Comparison of ENCODE assay signal across 13 cellular contexts in the genomic region with DNA sequence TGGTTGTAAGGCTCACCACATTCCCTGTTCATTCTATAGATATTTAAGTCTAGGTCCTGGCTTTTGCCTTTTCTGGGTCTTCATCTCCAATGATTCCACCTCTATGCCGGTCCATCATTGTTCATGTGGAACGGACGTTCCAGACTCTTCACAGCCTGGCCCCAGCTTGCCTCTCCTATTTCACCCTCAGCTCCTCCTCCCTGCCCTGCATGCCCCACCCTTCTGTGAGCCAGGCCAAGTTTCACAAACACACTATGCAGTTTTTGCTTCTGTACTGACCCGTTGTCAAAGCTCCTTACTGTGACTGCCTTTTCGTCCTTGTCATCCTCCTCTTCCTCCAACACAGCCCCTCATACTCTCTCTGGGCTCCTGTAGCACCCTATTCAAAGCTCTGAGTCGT. TPM values are rescaled to one million over a fixed set of nuclear protein-coding genes. Genes with fewer than 3 reads are reported as not detected.
A peak's percentile ranks its signal among the peaks of the same experiment; 100 is the strongest.
DNase-seq lines count a peak whose midpoint lies in the region; ATAC-seq, FAIRE-seq and TF ChIP-seq lines count a peak whose summit lies in the region.
"Had no signal": no experiment of that assay in that cellular context is flagged by ENCODE, and none has a peak within 500 bp of the region (broad histone marks: within the 10 kb centered on the region; RNA-seq: fewer than 3 reads in every experiment).

No MANE protein-coding gene starts in this region.

- no peaks in the 10 kb centered on the region for H3K4me1 ChIP-seq in pancreas
- H3K4me1 ChIP-seq in esophagus squamous epithelium, result peaks cover 0 to 9% (median 5%) of the 10 kb centered on the region in 3 donors
- H3K4me1 ChIP-seq: spleen had no signal

- H3K9me3 ChIP-seq in pancreas (no peaks in the 10 kb centered on the region), esophagus squamous epithelium (peaks cover 0 to 9% (median 0%) of the 10 kb centered on the region in 3 donors)

- H3K4me3 ChIP-seq in fibroblast of villous mesenchyme (ENCODE audit: low read depth, low read length) (no peak overlapping the region), pancreas (no peak overlapping the region), esophagus squamous epithelium (no peak overlapping the region)
- H3K4me3 ChIP-seq: spleen had no signal

- no peak for FAIRE-seq in pancreas (lab: Jason Lieb, UNC)

- no peak for TF ChIP-seq CTCF in fibroblast of villous mesenchyme (IDR thresholded peaks at IDR 0.05; ENCODE audit: insufficient read depth, low read depth, low read length)
- TF ChIP-seq CTCF in pancreas (IDR thresholded peaks at IDR 0.05), result no peak
- TF ChIP-seq CTCF in GM10266 (IDR thresholded peaks at IDR 0.05; ENCODE audit: control insufficient read depth, insufficient read depth, low read depth, missing control alignments), result no peak
- no peak for TF ChIP-seq CTCF in esophagus squamous epithelium (IDR thresholded peaks at IDR 0.05)

- WGBS in pancreas, 2 donors, result 4 to 7% methylated on average over 6 of the region's 6 CpGs
- 17 to 23% methylated on average over 6 of the region's 6 CpGs for WGBS in esophagus squamous epithelium, 2 donors

- DNase-seq in H4 (ENCODE audit: low spot score), result peak; percentile 13
- peak; percentile 48 for DNase-seq in RPMI7951 (ENCODE audit: low read depth)
- peak; percentile 56 for DNase-seq in fibroblast of villous mesenchyme (ENCODE audit: low read depth)
- peak in 4 of 6 donors; percentile 7 to 27 (median 26) for DNase-seq in pancreas
- DNase-seq in GM10266 (ENCODE audit: extremely low spot score), result no peak
- DNase-seq in esophagus squamous epithelium (lab: John Stamatoyannopoulos, UW), result no peak
- no peak for DNase-seq in activated T-cell treated with anti-CD3 and anti-CD28 coated beads for 4 hours
- no peak for DNase-seq in nucleus accumbens (lab: John Stamatoyannopoulos, UW)
- DNase-seq: dermis blood vessel endothelial cell, head of caudate nucleus, NCI-H1092, NCI-H774, spleen had no signal

- intact Hi-C loops in pancreas (cut with DNase I) (no loop called here), esophagus squamous epithelium (cut with DNase I) (no loop called here)

- H3K27ac ChIP-seq in pancreas, result no peak overlapping the region
- H3K27ac ChIP-seq in esophagus squamous epithelium, result no peak overlapping the region
- H3K27ac ChIP-seq: spleen had no signal

- TF ChIP-seq POLR2A in esophagus squamous epithelium (IDR thresholded peaks at IDR 0.05), result no peak

- H3K36me3 ChIP-seq in pancreas (no peaks in the 10 kb centered on the region), esophagus squamous epithelium (no peaks in the 10 kb centered on the region)
- H3K36me3 ChIP-seq: spleen had no signal

- H3K27me3 ChIP-seq in pancreas (peaks cover 0 to 3% (median 0%) of the 10 kb centered on the region in 4 donors), esophagus squamous epithelium (no peaks in the 10 kb centered on the region)

- ATAC-seq in pancreas, result peak; percentile 65 to 89 (median 76)

RNA-seq across cellular contexts. Expression of a gene that starts 31.3 kb away (rescaled TPM):
- not detected in 2 replicates for total RNA-seq in H4 (2014; rRNA removed; shearing (Covaris generic))
- not detected in 2 replicates for total RNA-seq in RPMI7951 (2014; rRNA removed; shearing (Covaris generic))
- under 0.01 TPM in 1 of 2 replicates, not detected in the other for total RNA-seq in fibroblast of villous mesenchyme
- total RNA-seq in pancreas, result under 1 TPM in 2 of 6 donors, not detected in 4; 0.17 to 0.37 TPM
- polyA plus RNA-seq in pancreas, result under 1 TPM; 0.30 to 0.42 TPM
- total RNA-seq in esophagus squamous epithelium, result not detected
- total RNA-seq: dermis blood vessel endothelial cell, spleen had no signal
- polyA plus RNA-seq: spleen had no signal

RNA-seq across cellular contexts. Expression of a gene that starts 57.7 kb away (rescaled TPM):
- not detected in 2 replicates for total RNA-seq in H4 (2014; rRNA removed; shearing (Covaris generic))
- 18.0 and 21.0 TPM in 2 replicates for total RNA-seq in RPMI7951 (2014; rRNA removed; shearing (Covaris generic))
- total RNA-seq in fibroblast of villous mesenchyme, result 12.1 and 20.0 TPM in 2 replicates
- 1 to 10 TPM in 4 of 6 donors, under 1 TPM in 2; 0.56 to 6.7 (median 1.7) TPM for total RNA-seq in pancreas
- polyA plus RNA-seq in pancreas, result 1 to 10 TPM; 5.5 to 5.9 TPM
- 10 to 100 TPM in 1 of 4 donors, 1 to 10 TPM in 3; 1.1 to 11.3 (median 6.3) TPM for total RNA-seq in esophagus squamous epithelium

Comparison
In these comparisons a context has a peak if more than half of its experiments do, and no peak if none do; other contexts are left out.
1. DNase-seq: peak in H4 (single experiment), RPMI7951 (single experiment), fibroblast of villous mesenchyme (single experiment) and pancreas (4 of 6); none in GM10266 (single experiment), esophagus squamous epithelium (single experiment), activated T-cell treated with anti-CD3 and anti-CD28 coated beads for 4 hours (single experiment) and nucleus accumbens (0 of 56).